ENCODE assay signal across 14 cellular contexts in the genomic region with DNA sequence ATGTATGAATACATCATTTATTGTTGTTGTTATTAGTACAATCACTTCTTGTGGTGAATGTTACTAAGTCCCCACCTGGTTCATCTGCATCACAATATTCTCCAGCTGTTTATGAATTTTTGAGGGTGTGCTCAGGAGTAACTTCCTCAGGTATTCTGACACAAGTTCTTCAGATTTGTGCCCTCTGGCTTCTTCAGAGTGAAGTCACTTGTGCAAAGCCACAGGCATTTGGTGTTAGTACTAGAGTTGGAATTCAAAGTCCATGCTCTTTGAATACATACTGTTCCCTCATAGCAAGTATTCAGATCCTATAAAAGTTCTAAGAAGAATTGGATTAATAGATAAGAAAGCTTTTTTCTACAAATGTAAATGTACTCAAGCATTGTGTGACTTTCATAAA.
"Had no signal": no experiment of that assay in that cellular context is flagged by ENCODE, and none has a peak within 500 bp of the region (broad histone marks: within the 10 kb centered on the region; RNA-seq: fewer than 3 reads in every experiment).

No MANE protein-coding gene starts in this region.

- H3K4me3 ChIP-seq: adrenal gland, colonic mucosa, lower lobe of right lung, right atrium auricular region had no signal

- H3K36me3 ChIP-seq: adrenal gland, colonic mucosa, lower lobe of right lung, right atrium auricular region had no signal

- H3K27ac ChIP-seq: adrenal gland, colonic mucosa, lower lobe of right lung, right atrium auricular region had no signal

- H3K4me3 Mint-ChIP-seq: activated CD4-positive, alpha-beta T cell treated with anti-CD3 and anti-CD28 coated beads, Interleukin-2, amount 10 ng/mL, durations not matched to agents 7 days and 5 days; activated naive CD4-positive, alpha-beta T cell treated with anti-CD3 and anti-CD28 coated beads, Interleukin-2, amount 10 ng/mL, durations not matched to agents 7 days and 5 days; activated T-helper 17 cell treated with anti-CD3 and anti-CD28 coated beads, Interleukin-2, amount 50 U/mL, for 72 hours; naive B cell; stimulated activated naive B cell treated with anti-CD40 and anti-IgM and Interleukin-4, amounts not matched to agents 10 μg/mL and 1 μg/mL and 100 μg/mL, for 72 hours; type B pancreatic cell had no signal

- H3K27ac Mint-ChIP-seq: activated CD4-positive, alpha-beta T cell treated with anti-CD3 and anti-CD28 coated beads, Interleukin-2, amount 10 ng/mL, durations not matched to agents 7 days and 5 days; activated naive CD4-positive, alpha-beta T cell treated with anti-CD3 and anti-CD28 coated beads, Interleukin-2, amount 10 ng/mL, durations not matched to agents 7 days and 5 days; activated T-helper 17 cell treated with anti-CD3 and anti-CD28 coated beads, Interleukin-2, amount 50 U/mL, for 72 hours; stimulated activated naive B cell treated with anti-CD40 and anti-IgM and Interleukin-4, amounts not matched to agents 10 μg/mL and 1 μg/mL and 100 μg/mL, for 72 hours; type B pancreatic cell had no signal

- DNase-seq: activated CD4-positive, alpha-beta T cell treated with anti-CD3 and anti-CD28 coated beads, Interleukin-2, amount 10 ng/mL, durations not matched to agents 7 days and 5 days; activated CD4-positive, CD25-positive, alpha-beta regulatory T cell; activated CD8-positive, alpha-beta memory T cell treated with anti-CD3 and anti-CD28 coated beads for 24 hours; activated naive CD4-positive, alpha-beta T cell treated with anti-CD3 and anti-CD28 coated beads, Interleukin-2, amount 10 ng/mL, durations not matched to agents 7 days and 5 days; activated T-cell treated with anti-CD3 and anti-CD28 coated beads for 4 hours; adrenal gland; colonic mucosa; lower lobe of right lung; naive B cell; stimulated activated naive B cell treated with anti-CD40 and anti-IgM and Interleukin-4, amounts not matched to agents 10 μg/mL and 1 μg/mL and 100 μg/mL, for 72 hours; T-helper 2 cell had no signal

- H3K4me1 ChIP-seq: adrenal gland, colonic mucosa, lower lobe of right lung, right atrium auricular region had no signal

- H3K27me3 ChIP-seq: adrenal gland, colonic mucosa, right atrium auricular region had no signal

- H3K36me3 Mint-ChIP-seq: activated naive CD4-positive, alpha-beta T cell treated with anti-CD3 and anti-CD28 coated beads, Interleukin-2, amount 10 ng/mL, durations not matched to agents 7 days and 5 days; naive B cell; stimulated activated naive B cell treated with anti-CD40 and anti-IgM and Interleukin-4, amounts not matched to agents 10 μg/mL and 1 μg/mL and 100 μg/mL, for 72 hours; type B pancreatic cell had no signal

- H3K27me3 Mint-ChIP-seq: activated naive CD4-positive, alpha-beta T cell treated with anti-CD3 and anti-CD28 coated beads, Interleukin-2, amount 10 ng/mL, durations not matched to agents 7 days and 5 days; activated T-helper 17 cell treated with anti-CD3 and anti-CD28 coated beads, Interleukin-2, amount 50 U/mL, for 72 hours; naive B cell; stimulated activated naive B cell treated with anti-CD40 and anti-IgM and Interleukin-4, amounts not matched to agents 10 μg/mL and 1 μg/mL and 100 μg/mL, for 72 hours; type B pancreatic cell had no signal

- H3K9me3 Mint-ChIP-seq: activated CD4-positive, alpha-beta T cell treated with anti-CD3 and anti-CD28 coated beads, Interleukin-2, amount 10 ng/mL, durations not matched to agents 7 days and 5 days; activated naive CD4-positive, alpha-beta T cell treated with anti-CD3 and anti-CD28 coated beads, Interleukin-2, amount 10 ng/mL, durations not matched to agents 7 days and 5 days; type B pancreatic cell had no signal

- ATAC-seq: activated T-helper 17 cell treated with anti-CD3 and anti-CD28 coated beads, Interleukin-2, amount 50 U/mL, for 72 hours; lower lobe of right lung had no signal

- H3K9me3 ChIP-seq: adrenal gland, colonic mucosa, lower lobe of right lung, right atrium auricular region had no signal

- H3K4me1 Mint-ChIP-seq: activated CD4-positive, alpha-beta T cell treated with anti-CD3 and anti-CD28 coated beads, Interleukin-2, amount 10 ng/mL, durations not matched to agents 7 days and 5 days; activated naive CD4-positive, alpha-beta T cell treated with anti-CD3 and anti-CD28 coated beads, Interleukin-2, amount 10 ng/mL, durations not matched to agents 7 days and 5 days; activated T-helper 17 cell treated with anti-CD3 and anti-CD28 coated beads, Interleukin-2, amount 50 U/mL, for 72 hours; naive B cell had no signal
